Comparison of ENCODE assay signal across 8 cellular contexts in genomic region chr4:27684501-27685077, GRCh38.
DNase-seq lines count a peak whose midpoint lies in the region; ATAC-seq and TF ChIP-seq lines count a peak whose summit lies in the region.

No MANE protein-coding gene starts in this region.

- H3K79me2 ChIP-seq in DOHH2 (ENCODE audit: control insufficient read depth, low read length), result no peaks in the 10 kb centered on the region

- no peak overlapping the region for H3K4me2 ChIP-seq in DOHH2 (ENCODE audit: low read length)

- H3K27me3 ChIP-seq in DOHH2 (ENCODE audit: control insufficient read depth, low read length) (no peaks in the 10 kb centered on the region), thyroid gland (no peaks in the 10 kb centered on the region)

- H3K36me3 ChIP-seq in DOHH2 (ENCODE audit: control insufficient read depth, low read length) (no peaks in the 10 kb centered on the region), thyroid gland (no peaks in the 10 kb centered on the region)

- H4K20me1 ChIP-seq in DOHH2 (ENCODE audit: control insufficient read depth, insufficient read depth, low read depth, low read length), result no peaks in the 10 kb centered on the region

- no peaks in the 10 kb centered on the region for H3K9me3 ChIP-seq in DOHH2 (ENCODE audit: control insufficient read depth, insufficient read depth, low read length)
- H3K9me3 ChIP-seq in thyroid gland, result no peaks in the 10 kb centered on the region

- ATAC-seq in GM19455 (IDR thresholded peaks at IDR 0.05; ENCODE audit: unreplicated experiment) (peak; percentile 85), HG03432 (IDR thresholded peaks at IDR 0.05; ENCODE audit: unreplicated experiment) (peak; percentile 100)

- intact Hi-C loops in thyroid gland (cut with DNase I), result no loop called here

- no peak overlapping the region for H3K4me3 ChIP-seq in DOHH2 (ENCODE audit: low read length)
- H3K4me3 ChIP-seq in thyroid gland (replicated peaks in 1 of 3), result no peak overlapping the region

- TF ChIP-seq CTCF in DOHH2 (IDR thresholded peaks at IDR 0.05; ENCODE audit: low read depth, low read length, poor library complexity, severe bottlenecking) (peak; percentile 73), thyroid gland (IDR thresholded peaks at IDR 0.05) (peak in 4 of 6 experiments; percentile 29 to 63 (median 48))

- H3K4me1 ChIP-seq in DOHH2 (ENCODE audit: control insufficient read depth, low read length) (no peaks in the 10 kb centered on the region), thyroid gland (no peaks in the 10 kb centered on the region)

- no peaks in the 10 kb centered on the region for H3K9me2 ChIP-seq in DOHH2 (replicated peaks; ENCODE audit: control insufficient read depth, low read length)

- WGBS in thyroid gland, 2 donors, result 34 to 35% methylated on average over 9 of the region's 9 CpGs

- DNase-seq in NCI-H524 treated with DMSO at 0.1 percent for 48 hours (lab: John Stamatoyannopoulos, UW) (peak; percentile 15), astrocyte of the hippocampus (ENCODE audit: low read depth, low spot score) (peak; percentile 72), iris pigment epithelial cell (ENCODE audit: low read depth) (peak; percentile 65), thyroid gland (peak; percentile 31 to 49), GM19238 (ENCODE audit: insufficient read length, low spot score) (no peak)

- H3F3A ChIP-seq in DOHH2 (ENCODE audit: control insufficient read depth, insufficient read depth), result no peaks in the 10 kb centered on the region

- TF ChIP-seq POLR2A in thyroid gland (IDR thresholded peaks at IDR 0.05), result no peak

- H3K27ac ChIP-seq in DOHH2 (ENCODE audit: low read depth, low read length) (no peak overlapping the region), thyroid gland (no peak overlapping the region)
